In genomic region chr21:46227811-46228344, GRCh38 we compare ENCODE assay signal across 1 cellular context.
TF ChIP-seq lines count a peak whose summit lies in the region.

No MANE protein-coding gene starts in this region.

TF ChIP-seq in SK-N-SH, 30 proteins besides CTCF, POLR2A, EP300 and RAD21 (continued from another document):
- no peak for TF ChIP-seq YY1 (IDR thresholded peaks at IDR 0.05; ENCODE audit: low read depth)
